Comparison of ENCODE assay signal across 26 cellular contexts in genomic region chr6:8383584-8383983, GRCh38.
"Had no signal": no experiment of that assay in that cellular context is flagged by ENCODE, and none has a peak within 500 bp of the region (broad histone marks: within the 10 kb centered on the region; RNA-seq: fewer than 3 reads in every experiment).

No MANE protein-coding gene starts in this region.

- H3K36me3 ChIP-seq: left lung, ovary, prostate gland, spleen, upper lobe of left lung had no signal

- DNase-seq: activated CD4-positive, alpha-beta T cell treated with anti-CD3 and anti-CD28 coated beads, Interleukin-2, amount 10 ng/mL, durations not matched to agents 7 days and 5 days; activated CD4-positive, CD25-positive, alpha-beta regulatory T cell treated with anti-CD3 and anti-CD28 coated beads, Interleukin-2, amount 50 U/mL, for 72 hours; activated CD8-positive, alpha-beta T cell treated with anti-CD3 and anti-CD28 coated beads, Interleukin-2, amount 10 ng/mL, durations not matched to agents 7 days and 5 days; activated T-cell treated with anti-CD3 and anti-CD28 coated beads, Interleukin-2, amount 50 U/mL, for 1 hour; aorta; caudate nucleus; dermis blood vessel endothelial cell; effector memory CD4-positive, alpha-beta T cell; foreskin melanocyte; kidney glomerular epithelial cell; left lung; naive thymus-derived CD8-positive, alpha-beta T cell; ovary; spleen; stimulated activated CD4-positive, alpha-beta T cell treated with anti-CD3 and anti-CD28 coated beads, Interleukin-4, amount 100 ng/mL, for 1 hour; stimulated activated naive CD4-positive, alpha-beta T cell treated with Interleukin-2 at 50 U/mL for 16 hours; SW 1271; T-helper 17 cell; upper lobe of left lung had no signal

- H3K4me3 Mint-ChIP-seq: activated CD4-positive, alpha-beta T cell treated with anti-CD3 and anti-CD28 coated beads, Interleukin-2, amount 10 ng/mL, durations not matched to agents 7 days and 5 days; activated CD8-positive, alpha-beta T cell treated with anti-CD3 and anti-CD28 coated beads, Interleukin-2, amount 10 ng/mL, durations not matched to agents 7 days and 5 days; activated T-helper 17 cell treated with anti-CD3 and anti-CD28 coated beads, Interleukin-2, amount 50 U/mL, for 72 hours; brain; naive thymus-derived CD8-positive, alpha-beta T cell; T-helper 17 cell had no signal

- H3K27ac ChIP-seq: hepatocyte, left lung, ovary, prostate gland, spleen, upper lobe of left lung, VCaP had no signal

- H3K36me3 Mint-ChIP-seq: brain; naive thymus-derived CD8-positive, alpha-beta T cell had no signal

- H3K9me3 Mint-ChIP-seq: activated CD4-positive, alpha-beta T cell treated with anti-CD3 and anti-CD28 coated beads, Interleukin-2, amount 10 ng/mL, durations not matched to agents 7 days and 5 days; activated naive CD4-positive, alpha-beta T cell treated with anti-CD3 and anti-CD28 coated beads, Interleukin-2, amount 50 U/mL, for 72 hours; activated T-helper 17 cell treated with anti-CD3 and anti-CD28 coated beads, Interleukin-2, amount 50 U/mL, for 72 hours; brain had no signal

- H3K27me3 ChIP-seq: hepatocyte, left lung, ovary, spleen, upper lobe of left lung had no signal

- H3K4me3 ChIP-seq: hepatocyte, left lung, lung, ovary, prostate gland, spleen, upper lobe of left lung had no signal

- H3K4me1 ChIP-seq: left lung, prostate gland, spleen, upper lobe of left lung had no signal

- H3K9me3 ChIP-seq: left lung, ovary, prostate gland, spleen, upper lobe of left lung had no signal

- H3K4me1 Mint-ChIP-seq: activated CD4-positive, alpha-beta T cell treated with anti-CD3 and anti-CD28 coated beads, Interleukin-2, amount 10 ng/mL, durations not matched to agents 7 days and 5 days; activated T-helper 17 cell treated with anti-CD3 and anti-CD28 coated beads, Interleukin-2, amount 50 U/mL, for 72 hours; brain; T-helper 17 cell had no signal

- H3K27ac Mint-ChIP-seq: activated CD4-positive, alpha-beta T cell treated with anti-CD3 and anti-CD28 coated beads, Interleukin-2, amount 10 ng/mL, durations not matched to agents 7 days and 5 days; activated CD8-positive, alpha-beta T cell treated with anti-CD3 and anti-CD28 coated beads, Interleukin-2, amount 10 ng/mL, durations not matched to agents 7 days and 5 days; activated naive CD4-positive, alpha-beta T cell treated with anti-CD3 and anti-CD28 coated beads, Interleukin-2, amount 50 U/mL, for 72 hours; activated T-helper 17 cell treated with anti-CD3 and anti-CD28 coated beads, Interleukin-2, amount 50 U/mL, for 72 hours; brain; naive thymus-derived CD8-positive, alpha-beta T cell; T-helper 17 cell had no signal
